9 cellular contexts compared by ENCODE assay signal in the genomic region with DNA sequence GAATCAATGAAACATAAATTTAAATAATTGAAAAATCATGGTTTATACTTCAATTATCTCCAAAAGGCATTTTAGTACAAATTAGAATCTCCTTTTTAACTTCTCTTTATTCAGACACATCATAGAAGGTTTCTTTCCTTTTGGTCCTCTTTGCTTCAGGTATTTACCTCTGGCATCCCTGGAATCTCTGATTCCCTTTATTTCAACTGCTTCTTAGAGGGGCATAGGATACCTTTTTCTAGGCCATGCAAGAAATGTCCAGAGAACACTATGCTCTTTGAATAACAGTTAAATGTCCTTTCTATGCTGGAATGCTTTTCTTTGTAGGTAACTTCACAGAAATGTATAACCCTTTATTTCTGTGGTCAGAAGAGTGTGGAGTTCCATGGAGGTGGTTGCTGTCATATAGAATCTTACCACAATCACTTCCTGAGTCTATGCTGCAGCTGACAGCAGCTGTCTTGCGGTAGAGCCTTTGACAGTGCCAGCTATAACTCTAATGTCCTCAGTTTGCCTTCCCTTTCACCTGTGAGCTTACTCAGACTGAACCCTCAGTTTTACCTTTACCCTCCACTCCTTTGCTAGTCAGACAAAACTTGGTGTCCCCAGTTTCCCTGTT. TPM values are rescaled to one million over a fixed set of nuclear protein-coding genes. Genes with fewer than 3 reads are reported as not detected.
DNase-seq lines count a peak whose midpoint lies in the region; ATAC-seq and TF ChIP-seq lines count a peak whose summit lies in the region.
"Had no signal": no experiment of that assay in that cellular context is flagged by ENCODE, and none has a peak within 500 bp of the region (broad histone marks: within the 10 kb centered on the region; RNA-seq: fewer than 3 reads in every experiment).

No MANE protein-coding gene starts in this region.

- H3K4me3 ChIP-seq in RWPE2 (ENCODE audit: severe bottlenecking): no peak overlapping the region

- H3K9me3 Mint-ChIP-seq in activated CD8-positive, alpha-beta memory T cell treated with anti-CD3 and anti-CD28 coated beads, Interleukin-2, amount 10 ng/mL, durations not matched to agents 7 days and 5 days (ENCODE audit: low read depth): no peaks in the 10 kb centered on the region
- H3K9me3 Mint-ChIP-seq in stimulated activated memory B cell treated with anti-CD40 and anti-IgM and Interleukin-4, amounts not matched to agents 10 μg/mL and 1 μg/mL and 100 μg/mL, for 72 hours: no peaks in the 10 kb centered on the region
- H3K9me3 Mint-ChIP-seq in immature natural killer cell: peaks cover 0 to 3% (median 0%) of the 10 kb centered on the region in 6 donors

- no peaks in the 10 kb centered on the region for H3K9me3 ChIP-seq in RWPE2 (ENCODE audit: severe bottlenecking)

- peaks cover 80% of the 10 kb centered on the region for H3K4me1 ChIP-seq in RWPE2 (ENCODE audit: insufficient read depth, poor library complexity, severe bottlenecking)

- peaks cover 82% of the 10 kb centered on the region for H3K36me3 ChIP-seq in RWPE2 (ENCODE audit: low read depth)

- ATAC-seq in activated CD8-positive, alpha-beta memory T cell treated with anti-CD3 and anti-CD28 coated beads, Interleukin-2, amount 10 ng/mL, durations not matched to agents 7 days and 5 days: peak; percentile 96
- ATAC-seq in HG02938 (IDR thresholded peaks at IDR 0.05; ENCODE audit: unreplicated experiment) (peak; percentile 95), RWPE2 (ENCODE audit: low read depth) (peak; percentile 0; the same call in 2 of the 3 replicates)
- peak; percentile 72 for ATAC-seq in stimulated activated memory B cell treated with anti-CD40 and anti-IgM and Interleukin-4, amounts not matched to agents 10 μg/mL and 1 μg/mL and 100 μg/mL, for 72 hours

- H3K27ac ChIP-seq in RWPE2 (ENCODE audit: poor library complexity, severe bottlenecking): peak overlapping the region; percentile 96

- CTCF ChIA-PET in activated CD8-positive, alpha-beta memory T cell treated with anti-CD3 and anti-CD28 coated beads, Interleukin-2, amount 10 ng/mL, durations not matched to agents 7 days and 5 days (lab: Charles Lee): interaction anchor here (1.6 kb wide), 1 partner anchor 31 kb away, joined by 6 read pairs; no protein-coding TSS in a partner anchor

- no peaks in the 10 kb centered on the region for H3K36me3 Mint-ChIP-seq in activated CD8-positive, alpha-beta memory T cell treated with anti-CD3 and anti-CD28 coated beads, Interleukin-2, amount 10 ng/mL, durations not matched to agents 7 days and 5 days
- H3K36me3 Mint-ChIP-seq in stimulated activated memory B cell treated with anti-CD40 and anti-IgM and Interleukin-4, amounts not matched to agents 10 μg/mL and 1 μg/mL and 100 μg/mL, for 72 hours: no peaks in the 10 kb centered on the region
- H3K36me3 Mint-ChIP-seq in immature natural killer cell: no peaks in the 10 kb centered on the region

- H3K27me3 ChIP-seq in RWPE2 (ENCODE audit: insufficient read depth, poor library complexity, severe bottlenecking): no peaks in the 10 kb centered on the region

- peaks cover 17% of the 10 kb centered on the region for H3K4me1 Mint-ChIP-seq in activated CD8-positive, alpha-beta memory T cell treated with anti-CD3 and anti-CD28 coated beads, Interleukin-2, amount 10 ng/mL, durations not matched to agents 7 days and 5 days
- peaks cover 8% of the 10 kb centered on the region for H3K4me1 Mint-ChIP-seq in stimulated activated memory B cell treated with anti-CD40 and anti-IgM and Interleukin-4, amounts not matched to agents 10 μg/mL and 1 μg/mL and 100 μg/mL, for 72 hours
- H3K4me1 Mint-ChIP-seq in immature natural killer cell: peaks cover 3 to 12% of the 10 kb centered on the region in 2 donors

- peak; percentile 73 for DNase-seq in activated CD8-positive, alpha-beta memory T cell treated with anti-CD3 and anti-CD28 coated beads, Interleukin-2, amount 10 ng/mL, durations not matched to agents 7 days and 5 days
- DNase-seq in activated CD8-positive, alpha-beta memory T cell treated with anti-CD3 and anti-CD28 coated beads, Interleukin-2, amount 50 U/mL, for 4 hours: no peak
- DNase-seq in RWPE2 (ENCODE audit: low spot score) (no peak), immature natural killer cell (no peak), NCI-H2196 (lab: John Stamatoyannopoulos, UW; ENCODE audit: unreplicated experiment) (no peak), NCI-H446 (lab: John Stamatoyannopoulos, UW) (no peak)
- DNase-seq: AML-193 had no signal

- peaks cover 39% of the 10 kb centered on the region for H3K27me3 Mint-ChIP-seq in activated CD8-positive, alpha-beta memory T cell treated with anti-CD3 and anti-CD28 coated beads, Interleukin-2, amount 10 ng/mL, durations not matched to agents 7 days and 5 days
- H3K27me3 Mint-ChIP-seq in stimulated activated memory B cell treated with anti-CD40 and anti-IgM and Interleukin-4, amounts not matched to agents 10 μg/mL and 1 μg/mL and 100 μg/mL, for 72 hours: peaks cover 49% of the 10 kb centered on the region
- peaks cover 0 to 5% (median 0%) of the 10 kb centered on the region in 3 donors for H3K27me3 Mint-ChIP-seq in immature natural killer cell (ENCODE audit: low read depth in 3 of 3)

- no peak overlapping the region for H3K4me3 Mint-ChIP-seq in activated CD8-positive, alpha-beta memory T cell treated with anti-CD3 and anti-CD28 coated beads, Interleukin-2, amount 10 ng/mL, durations not matched to agents 7 days and 5 days
- H3K4me3 Mint-ChIP-seq in stimulated activated memory B cell treated with anti-CD40 and anti-IgM and Interleukin-4, amounts not matched to agents 10 μg/mL and 1 μg/mL and 100 μg/mL, for 72 hours: no peak overlapping the region
- no peak overlapping the region for H3K4me3 Mint-ChIP-seq in immature natural killer cell

- no peak for TF ChIP-seq CTCF in RWPE2 (IDR thresholded peaks at IDR 0.05; ENCODE audit: poor library complexity, severe bottlenecking)

- H3K27ac Mint-ChIP-seq in activated CD8-positive, alpha-beta memory T cell treated with anti-CD3 and anti-CD28 coated beads, Interleukin-2, amount 10 ng/mL, durations not matched to agents 7 days and 5 days: peak overlapping the region; percentile 26
- no peak overlapping the region for H3K27ac Mint-ChIP-seq in stimulated activated memory B cell treated with anti-CD40 and anti-IgM and Interleukin-4, amounts not matched to agents 10 μg/mL and 1 μg/mL and 100 μg/mL, for 72 hours
- no peak overlapping the region for H3K27ac Mint-ChIP-seq in immature natural killer cell

RNA-seq across cellular contexts. Expression of a gene that starts 8.6 kb away (rescaled TPM):
- not detected for total RNA-seq in activated CD8-positive, alpha-beta memory T cell treated with anti-CD3 and anti-CD28 coated beads, Interleukin-2, amount 10 ng/mL, durations not matched to agents 7 days and 5 days
- polyA plus RNA-seq in immature natural killer cell: not detected

Comparison
In these comparisons a context has a peak if more than half of its experiments do, and no peak if none do; other contexts are left out.
1. ATAC-seq: peak in every context shown above with its lines; median percentile 96 in activated CD8-positive, alpha-beta memory T cell treated with anti-CD3 and anti-CD28 coated beads, Interleukin-2, amount 10 ng/mL, durations not matched to agents 7 days and 5 days; 95 in HG02938; 72 in stimulated activated memory B cell treated with anti-CD40 and anti-IgM and Interleukin-4, amounts not matched to agents 10 μg/mL and 1 μg/mL and 100 μg/mL, for 72 hours; 0 in RWPE2.